ENCODE assay signal across 9 cellular contexts in genomic region chr15:63191895-63192603, GRCh38. TPM values are rescaled to one million over a fixed set of nuclear protein-coding genes. Genes with fewer than 3 reads are reported as not detected.
A peak's percentile ranks its signal among the peaks of the same experiment; 100 is the strongest.
DNase-seq lines count a peak whose midpoint lies in the region; ATAC-seq, FAIRE-seq and TF ChIP-seq lines count a peak whose summit lies in the region.
"Had no signal": no experiment of that assay in that cellular context is flagged by ENCODE, and none has a peak within 500 bp of the region (broad histone marks: within the 10 kb centered on the region; RNA-seq: fewer than 3 reads in every experiment).

No MANE protein-coding gene starts in this region.

- peaks cover 0 to 75% (median 32%) of the 10 kb centered on the region in 12 donors for H3K4me1 ChIP-seq in heart left ventricle
- peaks cover 0 to 25% (median 6%) of the 10 kb centered on the region in 3 donors for H3K4me1 ChIP-seq in pancreas

- peak overlapping the region in 13 of 21 experiments; percentile 6 to 95 (median 31) for H3K27ac ChIP-seq in skin epidermis
- H3K27ac ChIP-seq in heart left ventricle: peak overlapping the region in 1 of 12 donors; percentile 90
- no peak overlapping the region for H3K27ac ChIP-seq in pancreas
- H3K27ac ChIP-seq: SK-N-MC had no signal

- in situ Hi-C loops in KBM-7 (cut with MboI; ENCODE audit: low pct_unique_long_range_greater_than_20kb, low sequenced_read_pairs): no loop called here

- TF ChIP-seq CTCF in heart left ventricle (IDR thresholded peaks at IDR 0.05) (no peak), pancreas (IDR thresholded peaks at IDR 0.05) (no peak)

- DNase-seq in activated CD4-positive, CD25-positive, alpha-beta regulatory T cell treated with anti-CD3 and anti-CD28 coated beads, Interleukin-2, amount 50 U/mL, for 16 hours (ENCODE audit: low read depth, low spot score): peak; percentile 30
- DNase-seq in activated CD4-positive, CD25-positive, alpha-beta regulatory T cell treated with anti-CD3 and anti-CD28 coated beads, Interleukin-2, amount 50 U/mL, for 72 hours: no peak
- peak; percentile 78 for DNase-seq in KBM-7
- DNase-seq in activated gamma-delta T cell treated with anti-CD3 and anti-CD28 coated beads, Interleukin-2, amount 50 U/mL, for 16 hours (ENCODE audit: low read depth): peak; percentile 29
- no peak for DNase-seq in AG08395 (ENCODE audit: low spot score)
- DNase-seq in heart left ventricle: no peak
- DNase-seq in pancreas: no peak

- intact Hi-C loops in heart left ventricle (cut with DNase I) (loop anchor here in 5 of 10 donors (5.0 to 10.0 kb wide), 3 partner anchors 40 to 83 kb away; partner anchors contain the start of gene APH1B (in 3 of the 5)), pancreas (cut with DNase I) (no loop called here)

- H3K4me3 ChIP-seq in skin epidermis: peak overlapping the region in 1 of 7 experiments; percentile 65
- peak overlapping the region in 3 of 12 donors; percentile 71 to 77 (median 72) for H3K4me3 ChIP-seq in heart left ventricle
- H3K4me3 ChIP-seq in pancreas: no peak overlapping the region
- H3K4me3 ChIP-seq: SK-N-MC had no signal

- H3K27me3 ChIP-seq in heart left ventricle: no peaks in the 10 kb centered on the region
- no peaks in the 10 kb centered on the region for H3K27me3 ChIP-seq in pancreas

- FAIRE-seq in pancreas (lab: Jason Lieb, UNC): no peak

- WGBS in heart left ventricle, 4 donors: 72 to 87% (median 74%) methylated on average over 3 of the region's 3 CpGs
- WGBS in pancreas, 2 donors: 76 to 79% methylated on average over 3 of the region's 3 CpGs

- H3K9me3 ChIP-seq in heart left ventricle (no peaks in the 10 kb centered on the region), pancreas (no peaks in the 10 kb centered on the region)

- H3K36me3 ChIP-seq in heart left ventricle: no peaks in the 10 kb centered on the region
- no peaks in the 10 kb centered on the region for H3K36me3 ChIP-seq in pancreas

- ATAC-seq in heart left ventricle: no peak
- no peak for ATAC-seq in pancreas

- TF ChIP-seq POLR2A in heart left ventricle (IDR thresholded peaks at IDR 0.05): no peak

RNA-seq across cellular contexts. Expression of gene RAB8B, which starts 2.6 kb away (rescaled TPM):
- total RNA-seq in heart left ventricle (10 to 100 TPM in 2 of 9 donors, 1 to 10 TPM in 7; 6.3 to 32.6 (median 8.4) TPM), pancreas (10 to 100 TPM in 2 of 6 donors, 1 to 10 TPM in 4; 3.9 to 19.2 (median 6.6) TPM)
- polyA plus RNA-seq in heart left ventricle (1 to 10 TPM; 2.5 to 6.2 TPM), pancreas (1 to 10 TPM; 2.0 to 4.3 TPM)

RNA-seq across cellular contexts. Expression of gene RPS27L, which starts 34.8 kb away (rescaled TPM):
- 100 to 1,000 TPM in 7 of 9 donors, 10 to 100 TPM in 2; 61.3 to 221 (median 137) TPM for total RNA-seq in heart left ventricle
- 100 to 1,000 TPM in 1 of 2 donors, 10 to 100 TPM in 1; 53.4 to 141 TPM for polyA plus RNA-seq in heart left ventricle
- total RNA-seq in pancreas: 100 to 1,000 TPM in 4 of 6 donors, 10 to 100 TPM in 2; 73.2 to 140 (median 116) TPM
- polyA plus RNA-seq in pancreas: 100 to 1,000 TPM; 129 to 176 TPM

Comparison
In these comparisons a context has a peak if more than half of its experiments do, and no peak if none do; other contexts are left out.
1. DNase-seq: peak in activated CD4-positive, CD25-positive, alpha-beta regulatory T cell treated with anti-CD3 and anti-CD28 coated beads, Interleukin-2, amount 50 U/mL, for 16 hours (single experiment), KBM-7 (single experiment) and activated gamma-delta T cell treated with anti-CD3 and anti-CD28 coated beads, Interleukin-2, amount 50 U/mL, for 16 hours (single experiment); none in activated CD4-positive, CD25-positive, alpha-beta regulatory T cell treated with anti-CD3 and anti-CD28 coated beads, Interleukin-2, amount 50 U/mL, for 72 hours (single experiment), AG08395 (single experiment), heart left ventricle (0 of 5) and pancreas (0 of 6).
2. H3K27ac ChIP-seq: peak in skin epidermis (13 of 21); none in pancreas (0 of 4).